8 cellular contexts compared by ENCODE assay signal in genomic region chr12:39620664-39621658, GRCh38. TPM values are rescaled to one million over a fixed set of nuclear protein-coding genes. Genes with fewer than 3 reads are reported as not detected.
DNase-seq lines count a peak whose midpoint lies in the region; ATAC-seq and TF ChIP-seq lines count a peak whose summit lies in the region.

No MANE protein-coding gene starts in this region.

- peaks cover 68% of the 10 kb centered on the region for H3K4me1 Mint-ChIP-seq in activated T-cell treated with anti-CD3 and anti-CD28 coated beads, Interleukin-2, amount 50 U/mL, for 24 hours (ENCODE audit: low read depth)

- H3K9me3 ChIP-seq in hepatocyte (ENCODE audit: low read depth), result no peaks in the 10 kb centered on the region

- H3K4me3 ChIP-seq in ACC112 (ENCODE audit: low read depth, low read length), result peak overlapping the region; percentile 76
- peak overlapping the region; percentile 39 for H3K4me3 ChIP-seq in hepatocyte

- H3K36me3 Mint-ChIP-seq in activated T-cell treated with anti-CD3 and anti-CD28 coated beads, Interleukin-2, amount 50 U/mL, for 24 hours (ENCODE audit: low read depth), result peaks cover 7% of the 10 kb centered on the region

- H3K27me3 ChIP-seq in ACC112 (ENCODE audit: insufficient read depth, low read length) (no peaks in the 10 kb centered on the region), hepatocyte (no peaks in the 10 kb centered on the region)

- 67% methylated on average over 11 of the region's 11 CpGs for WGBS in hepatocyte (ENCODE audit: low lambda C conversion rate, missing lambda C conversion rate)

- no peaks in the 10 kb centered on the region for H3K9me2 ChIP-seq in hepatocyte (replicated peaks; ENCODE audit: insufficient read depth)

- H3K79me2 ChIP-seq in ACC112 (ENCODE audit: control insufficient read depth, insufficient read depth, low read length, unreplicated experiment) (no peaks in the 10 kb centered on the region), hepatocyte (no peaks in the 10 kb centered on the region)

- H3K4me2 ChIP-seq in hepatocyte, result peak overlapping the region; percentile 75

- H3K27ac ChIP-seq in ACC112 (ENCODE audit: low read depth, low read length), result peak overlapping the region; percentile 2
- peak overlapping the region; percentile 0 for H3K27ac ChIP-seq in hepatocyte

- H3K36me3 ChIP-seq in ACC112 (ENCODE audit: insufficient read depth, low read length) (no peaks in the 10 kb centered on the region), hepatocyte (replicated peaks; ENCODE audit: insufficient read depth, low read depth) (no peaks in the 10 kb centered on the region)

- H3K4me1 ChIP-seq in ACC112 (ENCODE audit: control insufficient read depth, insufficient read depth, low read length, unreplicated experiment) (peaks cover 9% of the 10 kb centered on the region), hepatocyte (ENCODE audit: insufficient read depth) (no peaks in the 10 kb centered on the region)

- H2AFZ ChIP-seq in ACC112 (ENCODE audit: low read length, unreplicated experiment) (peak overlapping the region; percentile 80), hepatocyte (peak overlapping the region; percentile 88)

- H3K4me3 Mint-ChIP-seq in activated T-cell treated with anti-CD3 and anti-CD28 coated beads, Interleukin-2, amount 50 U/mL, for 24 hours, result no peak overlapping the region

- no peak overlapping the region for H3K27ac Mint-ChIP-seq in activated T-cell treated with anti-CD3 and anti-CD28 coated beads, Interleukin-2, amount 50 U/mL, for 24 hours

- peak; percentile 68 for DNase-seq in activated T-cell treated with anti-CD3 and anti-CD28 coated beads, Interleukin-2, amount 50 U/mL, for 24 hours
- DNase-seq in hepatocyte (ENCODE audit: low spot score), result no peak
- peak; percentile 58 to 65 for DNase-seq in stimulated activated CD4-positive, alpha-beta T cell treated with anti-CD3 and anti-CD28 coated beads, Interleukin-2, amount 100 ng/mL, for 24 hours
- no peak for DNase-seq in COLO829 (ENCODE audit: low spot score)
- DNase-seq in NCI-H748 treated with DMSO at 0.1 percent for 48 hours (lab: John Stamatoyannopoulos, UW), result no peak

- ATAC-seq in GM19328 (IDR thresholded peaks at IDR 0.05; ENCODE audit: unreplicated experiment) (peak; percentile 33), HG03520 (IDR thresholded peaks at IDR 0.05; ENCODE audit: unreplicated experiment) (peak; percentile 32)

- no peaks in the 10 kb centered on the region for H3K9me3 Mint-ChIP-seq in activated T-cell treated with anti-CD3 and anti-CD28 coated beads, Interleukin-2, amount 50 U/mL, for 24 hours

- no peak for TF ChIP-seq CTCF in hepatocyte (IDR thresholded peaks at IDR 0.05; ENCODE audit: poor library complexity)

- no peaks in the 10 kb centered on the region for H4K20me1 ChIP-seq in hepatocyte (ENCODE audit: insufficient read depth, poor library complexity, severe bottlenecking)

- H3K27me3 Mint-ChIP-seq in activated T-cell treated with anti-CD3 and anti-CD28 coated beads, Interleukin-2, amount 50 U/mL, for 24 hours, result no peaks in the 10 kb centered on the region

RNA-seq across cellular contexts. Expression of gene ABCD2, which starts 1.4 kb away (rescaled TPM):
- 0.16 and 0.17 TPM in 2 replicates for total RNA-seq in hepatocyte
- polyA plus RNA-seq in hepatocyte, result 0.19 TPM in 1 of 2 replicates, not detected in the other

Comparison
In these comparisons a context has a peak if more than half of its experiments do, and no peak if none do; other contexts are left out.
1. DNase-seq: peak in activated T-cell treated with anti-CD3 and anti-CD28 coated beads, Interleukin-2, amount 50 U/mL, for 24 hours (single experiment) and stimulated activated CD4-positive, alpha-beta T cell treated with anti-CD3 and anti-CD28 coated beads, Interleukin-2, amount 100 ng/mL, for 24 hours (2 of 2); none in hepatocyte (single experiment), COLO829 (single experiment) and NCI-H748 treated with DMSO at 0.1 percent for 48 hours (single experiment).